ENCODE assay signal across 8 cellular contexts in the genomic region with DNA sequence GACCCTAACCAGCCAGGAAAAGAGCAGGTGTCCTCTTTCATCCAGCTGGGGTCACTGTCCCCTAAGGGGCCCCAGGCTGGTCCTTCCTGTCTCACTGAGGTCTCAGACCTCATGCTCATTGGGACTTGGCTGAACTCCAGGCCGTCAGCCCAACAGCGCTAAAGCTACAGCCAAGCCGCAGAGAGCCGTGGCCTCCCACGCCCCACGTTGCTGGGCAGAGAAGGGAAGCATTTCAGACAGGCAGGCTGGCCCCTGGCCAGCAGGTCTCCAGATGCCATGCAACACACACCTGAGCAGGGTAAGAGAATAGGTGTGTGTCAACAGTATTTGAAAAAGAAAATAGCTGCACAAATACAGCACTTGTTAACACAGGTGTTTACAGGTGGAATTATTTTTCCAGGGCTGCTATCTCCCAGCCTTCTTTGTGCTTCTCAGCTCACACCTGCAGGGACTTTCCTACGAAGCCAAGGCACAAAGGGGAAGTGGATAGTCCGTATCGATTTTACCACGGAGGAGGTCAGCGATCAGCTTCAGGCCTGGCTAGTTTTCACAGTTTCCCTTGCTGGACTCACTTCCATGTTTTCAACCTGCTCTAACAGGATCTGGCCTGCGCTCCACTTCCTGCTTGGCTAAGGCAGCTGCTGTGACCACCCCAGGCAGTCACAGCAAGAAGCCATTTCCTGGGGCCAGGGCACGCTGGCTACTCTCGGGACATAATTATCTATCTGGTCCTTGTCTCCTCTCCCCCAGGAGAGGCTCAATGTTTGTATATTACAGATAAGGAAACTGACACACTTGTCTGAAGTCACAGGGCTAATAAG.
A peak's percentile ranks its signal among the peaks of the same experiment; 100 is the strongest.
DNase-seq lines count a peak whose midpoint lies in the region; ATAC-seq and TF ChIP-seq lines count a peak whose summit lies in the region.

No MANE protein-coding gene starts in this region.

- H3K36me3 ChIP-seq in esophagus squamous epithelium, result no peaks in the 10 kb centered on the region
- no peaks in the 10 kb centered on the region for H3K36me3 ChIP-seq in CD8-positive, alpha-beta T cell (ENCODE audit: insufficient read depth, low read length)

- CTCF ChIA-PET in CD8-positive, alpha-beta T cell (lab: Charles Lee), result no interaction called here

- H3K4me1 ChIP-seq in esophagus squamous epithelium, result peaks cover 23 to 51% (median 24%) of the 10 kb centered on the region in 3 donors
- H3K4me1 ChIP-seq in CD8-positive, alpha-beta T cell (ENCODE audit: insufficient read depth, low read length), result peaks cover 20% of the 10 kb centered on the region

- peak; percentile 72 for ATAC-seq in GM21723 (IDR thresholded peaks at IDR 0.05; ENCODE audit: unreplicated experiment)
- peak; percentile 56 to 77 (median 76) for ATAC-seq in natural killer cell
- no peak for ATAC-seq in GM18519 (IDR thresholded peaks at IDR 0.05; ENCODE audit: low FRiP score, unreplicated experiment)
- no peak for ATAC-seq in CD8-positive, alpha-beta T cell

- peak overlapping the region; percentile 6 to 50 (median 35) for H3K27ac ChIP-seq in esophagus squamous epithelium
- H3K27ac ChIP-seq in CD8-positive, alpha-beta T cell (ENCODE audit: low read depth, low read length), result no peak overlapping the region

- in situ Hi-C loops in KBM-7 (cut with MboI; ENCODE audit: low pct_unique_long_range_greater_than_20kb, low sequenced_read_pairs), result loop anchor here (25.0 kb wide), 1 partner anchor 1088 kb away; no protein-coding TSS in a partner anchor

- intact Hi-C loops in esophagus squamous epithelium (cut with DNase I), result no loop called here
- intact Hi-C loops in natural killer cell (cut with micrococcal nuclease), result loop anchor here (2.0 to 5.0 kb wide), 2 partner anchors 17 to 157 kb away; partner anchors contain the start of gene ID2
- intact Hi-C loops in CD8-positive, alpha-beta T cell (cut with DNase I, micrococcal nuclease), result no loop called here

- no peaks in the 10 kb centered on the region for H3K9me3 Mint-ChIP-seq in natural killer cell
- no peaks in the 10 kb centered on the region for H3K9me3 Mint-ChIP-seq in CD8-positive, alpha-beta T cell

- H3K4me3 ChIP-seq in GM12864 (ENCODE audit: low read depth, low read length), result no peak overlapping the region
- no peak overlapping the region for H3K4me3 ChIP-seq in esophagus squamous epithelium
- H3K4me3 ChIP-seq in CD8-positive, alpha-beta T cell (ENCODE audit: low read depth, low read length), result no peak overlapping the region

- DNase-seq in GM12864 (ENCODE audit: low read depth) (peak; percentile 58), KBM-7 (peak; percentile 85), RPMI7951 (ENCODE audit: low read depth) (peak; percentile 67), esophagus squamous epithelium (lab: John Stamatoyannopoulos, UW) (no peak), natural killer cell (no peak)
- DNase-seq in CD8-positive, alpha-beta T cell, result no peak

- no peaks in the 10 kb centered on the region for H3K27me3 ChIP-seq in esophagus squamous epithelium
- H3K27me3 ChIP-seq in CD8-positive, alpha-beta T cell (ENCODE audit: insufficient read depth, low read length), result no peaks in the 10 kb centered on the region

- H3K9me3 ChIP-seq in esophagus squamous epithelium, result peaks cover 0 to 2% (median 2%) of the 10 kb centered on the region in 3 donors
- no peaks in the 10 kb centered on the region for H3K9me3 ChIP-seq in CD8-positive, alpha-beta T cell (ENCODE audit: low read length)

- H3K4me1 Mint-ChIP-seq in natural killer cell, result peaks cover 67 to 76% of the 10 kb centered on the region in 2 donors
- H3K4me1 Mint-ChIP-seq in CD8-positive, alpha-beta T cell (ENCODE audit: low read depth), result peaks cover 23% of the 10 kb centered on the region

- TF ChIP-seq POLR2A in esophagus squamous epithelium (IDR thresholded peaks at IDR 0.05), result no peak

- peak; percentile 42 for TF ChIP-seq CTCF in GM12864 (IDR thresholded peaks at IDR 0.05; ENCODE audit: low read depth, low read length, missing control alignments)
- TF ChIP-seq CTCF in esophagus squamous epithelium (IDR thresholded peaks at IDR 0.05), result peak in 2 of 6 experiments; percentile 17 to 35
- no peak for TF ChIP-seq CTCF in natural killer cell (IDR thresholded peaks at IDR 0.05)
- TF ChIP-seq CTCF in CD8-positive, alpha-beta T cell (IDR thresholded peaks at IDR 0.05), result no peak

- 14 to 16% methylated on average over 7 to 8 of the region's 14 CpGs for WGBS in esophagus squamous epithelium, 2 donors

- peak overlapping the region; percentile 54 to 91 for H3K27ac Mint-ChIP-seq in natural killer cell
- H3K27ac Mint-ChIP-seq in CD8-positive, alpha-beta T cell, result no peak overlapping the region

- no peaks in the 10 kb centered on the region for H3K27me3 Mint-ChIP-seq in natural killer cell (ENCODE audit: low read depth in 2 of 2)
- no peaks in the 10 kb centered on the region for H3K27me3 Mint-ChIP-seq in CD8-positive, alpha-beta T cell (ENCODE audit: low read depth)

- POLR2A ChIA-PET in CD8-positive, alpha-beta T cell (lab: Charles Lee), result no interaction called here

- peak overlapping the region; percentile 59 for H3K4me3 Mint-ChIP-seq in natural killer cell
- no peak overlapping the region for H3K4me3 Mint-ChIP-seq in CD8-positive, alpha-beta T cell

- peaks cover under 1% of the 10 kb centered on the region for H3K36me3 Mint-ChIP-seq in natural killer cell
- no peaks in the 10 kb centered on the region for H3K36me3 Mint-ChIP-seq in CD8-positive, alpha-beta T cell

Comparison
In these comparisons a context has a peak if more than half of its experiments do, and no peak if none do; other contexts are left out.
1. DNase-seq: peak in GM12864 (single experiment), KBM-7 (single experiment) and RPMI7951 (single experiment); none in esophagus squamous epithelium (single experiment), natural killer cell (single experiment) and CD8-positive, alpha-beta T cell (0 of 7).
2. ATAC-seq: peak in GM21723 (single experiment) and natural killer cell (3 of 3); none in GM18519 (single experiment) and CD8-positive, alpha-beta T cell (single experiment).